12 cellular contexts compared by ENCODE assay signal in the genomic region with DNA sequence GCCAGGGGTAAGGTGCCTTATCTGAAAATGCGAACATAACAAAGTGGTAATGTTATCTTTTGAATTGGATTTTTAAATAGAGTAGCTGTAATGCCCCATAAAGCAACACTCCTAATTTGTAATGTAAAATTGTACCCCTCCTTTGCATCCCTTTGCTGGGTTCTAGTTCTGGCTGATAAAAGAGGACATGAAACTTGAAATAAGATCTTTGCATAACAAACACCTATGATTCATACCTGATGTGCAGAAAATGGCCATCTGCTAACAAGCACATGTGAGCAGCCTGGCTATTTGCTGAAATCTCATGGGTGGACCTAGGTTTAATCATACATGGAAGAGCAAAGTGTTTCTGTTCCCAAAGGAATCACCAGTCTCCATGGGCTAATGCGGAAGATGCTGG.
A peak's percentile ranks its signal among the peaks of the same experiment; 100 is the strongest.
DNase-seq lines count a peak whose midpoint lies in the region; ATAC-seq and TF ChIP-seq lines count a peak whose summit lies in the region.
"Had no signal": no experiment of that assay in that cellular context is flagged by ENCODE, and none has a peak within 500 bp of the region (broad histone marks: within the 10 kb centered on the region; RNA-seq: fewer than 3 reads in every experiment).

No MANE protein-coding gene starts in this region.

- H3K27me3 Mint-ChIP-seq in WTC11 (ENCODE audit: low read depth), result no peaks in the 10 kb centered on the region

- POLR2A ChIA-PET in WTC11 (lab: Charles Lee), result no interaction called here

- DNase-seq in WTC11 (ENCODE audit: low spot score) (no peak), left ventricle myocardium superior (no peak), mucosa of gallbladder (ENCODE audit: low spot score) (no peak), HAP-1 (ENCODE audit: low spot score in 2 of 2) (no peak)
- DNase-seq in activated CD4-positive, CD25-positive, alpha-beta regulatory T cell treated with anti-CD3 and anti-CD28 coated beads, Interleukin-2, amount 50 U/mL, for 72 hours, result no peak
- DNase-seq: anterior cingulate cortex; NCI-H226; stimulated activated CD4-positive, alpha-beta T cell treated with anti-CD3 and anti-CD28 coated beads, Interleukin-4, amount 100 ng/mL, for 4 hours had no signal

- H3K27ac Mint-ChIP-seq in WTC11, result 0 out of 2 replicates have a peak overlapping the region, but pooled peaks have one; percentile 10
- H3K27ac Mint-ChIP-seq: neural progenitor cell had no signal

- no peak for TF ChIP-seq CTCF in WTC11 (IDR thresholded peaks at IDR 0.05)

- H3K4me1 ChIP-seq in HAP-1, result peaks cover 5% of the 10 kb centered on the region; the same call in 1 of the 2 replicates

- peaks cover 6% of the 10 kb centered on the region for H3K36me3 Mint-ChIP-seq in WTC11
- H3K36me3 Mint-ChIP-seq: neural progenitor cell had no signal

- H3K36me3 ChIP-seq in HAP-1 (replicated peaks), result no peaks in the 10 kb centered on the region
- H3K36me3 ChIP-seq: neural progenitor cell had no signal

- ATAC-seq in GM18517 (IDR thresholded peaks at IDR 0.05; ENCODE audit: unreplicated experiment) (peak; percentile 59), GM21447 (IDR thresholded peaks at IDR 0.05; ENCODE audit: unreplicated experiment) (peak; percentile 72), HG03060 (IDR thresholded peaks at IDR 0.05; ENCODE audit: low read depth, unreplicated experiment) (peak; percentile 75), WTC11 (no peak), left ventricle myocardium superior (no peak)

- H3K9me3 Mint-ChIP-seq in WTC11, result peaks cover 14% of the 10 kb centered on the region

- intact Hi-C loops in left ventricle myocardium superior (cut with micrococcal nuclease), result no loop called here

- H3K9me3 ChIP-seq in HAP-1, result no peaks in the 10 kb centered on the region

- peaks cover 33% of the 10 kb centered on the region for H3K4me1 Mint-ChIP-seq in WTC11

- CTCF ChIA-PET in WTC11 (lab: Charles Lee), result interaction anchor here (2.0 kb wide), 1 partner anchor 19 kb away, joined by 6 read pairs; no protein-coding TSS in a partner anchor

- no peak overlapping the region for H3K4me3 Mint-ChIP-seq in WTC11
- H3K4me3 Mint-ChIP-seq: neural progenitor cell had no signal

- H3K27me3 ChIP-seq in HAP-1 (ENCODE audit: low read depth), result peaks cover 6% of the 10 kb centered on the region; the same call in 1 of the 2 replicates
- H3K27me3 ChIP-seq: neural progenitor cell had no signal

- no peak overlapping the region for H3K4me3 ChIP-seq in HAP-1
- H3K4me3 ChIP-seq: neural progenitor cell had no signal

- in situ Hi-C loops in HAP-1 (cut with MboI; ENCODE audit: low sequenced_read_pairs), result no loop called here

TF ChIP-seq in WTC11, 78 proteins besides CTCF, POLR2A, EP300 and RAD21:
- TF ChIP-seq EMX1 (CRISPR knock-in tag; IDR thresholded peaks at IDR 0.05) (no peak), TP53 (CRISPR knock-in tag; IDR thresholded peaks at IDR 0.05) (no peak), NFATC4 (CRISPR knock-in tag; IDR thresholded peaks at IDR 0.05) (no peak), SMAD4 (CRISPR knock-in tag; IDR thresholded peaks at IDR 0.05) (no peak), ZNF138 (CRISPR knock-in tag; conservative IDR thresholded peaks at IDR 0.05) (no peak)
- TF ChIP-seq, protein P1, sequence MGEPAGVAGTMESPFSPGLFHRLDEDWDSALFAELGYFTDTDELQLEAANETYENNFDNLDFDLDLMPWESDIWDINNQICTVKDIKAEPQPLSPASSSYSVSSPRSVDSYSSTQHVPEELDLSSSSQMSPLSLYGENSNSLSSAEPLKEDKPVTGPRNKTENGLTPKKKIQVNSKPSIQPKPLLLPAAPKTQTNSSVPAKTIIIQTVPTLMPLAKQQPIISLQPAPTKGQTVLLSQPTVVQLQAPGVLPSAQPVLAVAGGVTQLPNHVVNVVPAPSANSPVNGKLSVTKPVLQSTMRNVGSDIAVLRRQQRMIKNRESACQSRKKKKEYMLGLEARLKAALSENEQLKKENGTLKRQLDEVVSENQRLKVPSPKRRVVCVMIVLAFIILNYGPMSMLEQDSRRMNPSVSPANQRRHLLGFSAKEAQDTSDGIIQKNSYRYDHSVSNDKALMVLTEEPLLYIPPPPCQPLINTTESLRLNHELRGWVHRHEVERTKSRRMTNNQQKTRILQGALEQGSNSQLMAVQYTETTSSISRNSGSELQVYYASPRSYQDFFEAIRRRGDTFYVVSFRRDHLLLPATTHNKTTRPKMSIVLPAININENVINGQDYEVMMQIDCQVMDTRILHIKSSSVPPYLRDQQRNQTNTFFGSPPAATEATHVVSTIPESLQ (CRISPR knock-in tag; IDR thresholded peaks at IDR 0.05), result no peak
- TF ChIP-seq, protein P2, sequence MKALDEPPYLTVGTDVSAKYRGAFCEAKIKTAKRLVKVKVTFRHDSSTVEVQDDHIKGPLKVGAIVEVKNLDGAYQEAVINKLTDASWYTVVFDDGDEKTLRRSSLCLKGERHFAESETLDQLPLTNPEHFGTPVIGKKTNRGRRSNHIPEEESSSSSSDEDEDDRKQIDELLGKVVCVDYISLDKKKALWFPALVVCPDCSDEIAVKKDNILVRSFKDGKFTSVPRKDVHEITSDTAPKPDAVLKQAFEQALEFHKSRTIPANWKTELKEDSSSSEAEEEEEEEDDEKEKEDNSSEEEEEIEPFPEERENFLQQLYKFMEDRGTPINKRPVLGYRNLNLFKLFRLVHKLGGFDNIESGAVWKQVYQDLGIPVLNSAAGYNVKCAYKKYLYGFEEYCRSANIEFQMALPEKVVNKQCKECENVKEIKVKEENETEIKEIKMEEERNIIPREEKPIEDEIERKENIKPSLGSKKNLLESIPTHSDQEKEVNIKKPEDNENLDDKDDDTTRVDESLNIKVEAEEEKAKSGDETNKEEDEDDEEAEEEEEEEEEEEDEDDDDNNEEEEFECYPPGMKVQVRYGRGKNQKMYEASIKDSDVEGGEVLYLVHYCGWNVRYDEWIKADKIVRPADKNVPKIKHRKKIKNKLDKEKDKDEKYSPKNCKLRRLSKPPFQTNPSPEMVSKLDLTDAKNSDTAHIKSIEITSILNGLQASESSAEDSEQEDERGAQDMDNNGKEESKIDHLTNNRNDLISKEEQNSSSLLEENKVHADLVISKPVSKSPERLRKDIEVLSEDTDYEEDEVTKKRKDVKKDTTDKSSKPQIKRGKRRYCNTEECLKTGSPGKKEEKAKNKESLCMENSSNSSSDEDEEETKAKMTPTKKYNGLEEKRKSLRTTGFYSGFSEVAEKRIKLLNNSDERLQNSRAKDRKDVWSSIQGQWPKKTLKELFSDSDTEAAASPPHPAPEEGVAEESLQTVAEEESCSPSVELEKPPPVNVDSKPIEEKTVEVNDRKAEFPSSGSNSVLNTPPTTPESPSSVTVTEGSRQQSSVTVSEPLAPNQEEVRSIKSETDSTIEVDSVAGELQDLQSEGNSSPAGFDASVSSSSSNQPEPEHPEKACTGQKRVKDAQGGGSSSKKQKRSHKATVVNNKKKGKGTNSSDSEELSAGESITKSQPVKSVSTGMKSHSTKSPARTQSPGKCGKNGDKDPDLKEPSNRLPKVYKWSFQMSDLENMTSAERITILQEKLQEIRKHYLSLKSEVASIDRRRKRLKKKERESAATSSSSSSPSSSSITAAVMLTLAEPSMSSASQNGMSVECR (CRISPR knock-in tag; IDR thresholded peaks at IDR 0.05; ENCODE audit: borderline replicate concordance), result no peak

Comparison
In these comparisons a context has a peak if more than half of its experiments do, and no peak if none do; other contexts are left out.
1. ATAC-seq: peak in GM18517 (single experiment), GM21447 (single experiment) and HG03060 (single experiment); none in WTC11 (single experiment) and left ventricle myocardium superior (single experiment).